Comparison of ENCODE assay signal across 1 cellular context in genomic region chr12:47775100-47775911, GRCh38.
TF ChIP-seq lines count a peak whose summit lies in the region.

No MANE protein-coding gene starts in this region.

TF ChIP-seq in K562, 482 proteins besides CTCF, POLR2A, EP300 and RAD21 (continued from another document and continues in another):
- TF ChIP-seq CTCFL (IDR thresholded peaks at IDR 0.05; ENCODE audit: borderline replicate concordance, insufficient read depth, low read depth, low read length, poor library complexity, severe bottlenecking) (no peak), LCOR (CRISPR knock-in tag; IDR thresholded peaks at IDR 0.05) (no peak), BDP1 (IDR thresholded peaks at IDR 0.05; ENCODE audit: insufficient read depth, insufficient read length) (no peak), YBX1 (IDR thresholded peaks at IDR 0.05) (no peak), TCF15 (CRISPR knock-in tag; IDR thresholded peaks at IDR 0.05) (no peak), POLR2H (tag; IDR thresholded peaks at IDR 0.05; ENCODE audit: low read depth) (no peak), RREB1 (CRISPR knock-in tag; IDR thresholded peaks at IDR 0.05) (no peak), NFIC (IDR thresholded peaks at IDR 0.05) (no peak), TAF9B (IDR thresholded peaks at IDR 0.05; ENCODE audit: partially characterized antibody) (no peak), ZNF77 (CRISPR knock-in tag; IDR thresholded peaks at IDR 0.05) (no peak), SNRNP70 (optimal IDR thresholded peaks at IDR 0.05; ENCODE audit: low read depth, low read length) (no peak), HLTF (IDR thresholded peaks at IDR 0.05) (no peak), SIX5 (IDR thresholded peaks at IDR 0.05; ENCODE audit: borderline replicate concordance in 1 of 2, insufficient read depth in 1 of 2, low read depth in 1 of 2, low read length in 2 of 2) (no peak), ZNF124 (CRISPR knock-in tag; IDR thresholded peaks at IDR 0.05) (no peak), ATF2 (CRISPR knock-in tag; IDR thresholded peaks at IDR 0.05) (no peak), ARID1B (IDR thresholded peaks at IDR 0.05) (peak; percentile 83), NFYB (IDR thresholded peaks at IDR 0.05; ENCODE audit: extremely low read depth, insufficient read length) (no peak), PHF8 (IDR thresholded peaks at IDR 0.05; ENCODE audit: borderline replicate concordance, low read length) (0 out of 2 replicates have a peak, but pooled peaks have one; percentile 23), ZFPM2 (CRISPR knock-in tag; IDR thresholded peaks at IDR 0.05) (no peak), ZNF140 (CRISPR knock-in tag; IDR thresholded peaks at IDR 0.05) (no peak), ZMIZ1 (IDR thresholded peaks at IDR 0.05; ENCODE audit: low read depth in 2 of 2, low read length in 2 of 2) (no peak), ZNF263 (CRISPR knock-in tag; IDR thresholded peaks at IDR 0.05; ENCODE audit: borderline replicate concordance) (peak; percentile 49; the same call in 1 of the 2 replicates), JUN (IDR thresholded peaks at IDR 0.05; ENCODE audit: borderline replicate concordance, low read depth, low read length) (peak; percentile 67; the same call in 1 of the 2 replicates), JUN (CRISPR knock-in tag; IDR thresholded peaks at IDR 0.05; ENCODE audit: borderline replicate concordance) (no peak), RNF2 (IDR thresholded peaks at IDR 0.05) (no peak), ZBTB1 (CRISPR knock-in tag; IDR thresholded peaks at IDR 0.05; ENCODE audit: borderline replicate concordance, low read depth) (no peak; the same call in 1 of the 2 replicates), AFF1 (IDR thresholded peaks at IDR 0.05; ENCODE audit: low read depth in 1 of 2, partially characterized antibody in 2 of 2) (no peak), ZNF280A (IDR thresholded peaks at IDR 0.05; ENCODE audit: low read depth, partially characterized antibody) (no peak), RBM22 (IDR thresholded peaks at IDR 0.05; ENCODE audit: low read depth, low read length, poor library complexity, severe bottlenecking) (no peak), DACH1 (IDR thresholded peaks at IDR 0.05; ENCODE audit: partially characterized antibody) (peak; percentile 14), FOXK2 (conservative IDR thresholded peaks at IDR 0.05 in 1 of 2, IDR thresholded peaks at IDR 0.05 in 1 of 2; ENCODE audit: low read depth in 2 of 2) (no peak), JUND (IDR thresholded peaks at IDR 0.05; ENCODE audit: borderline replicate concordance, low read depth, low read length) (peak; percentile 82), JUND (tag; IDR thresholded peaks at IDR 0.05; ENCODE audit: borderline replicate concordance, low read depth, low read length) (peak; percentile 83; the same call in 2 of the 3 replicates), SMARCA4 (IDR thresholded peaks at IDR 0.05) (peak; percentile 87), FUS (optimal IDR thresholded peaks at IDR 0.05; ENCODE audit: low read depth, low read length) (no peak), CBX8 (IDR thresholded peaks at IDR 0.05; ENCODE audit: borderline replicate concordance, extremely low read depth, low read depth, low read length, poor library complexity, severe bottlenecking) (no peak), USF1 (CRISPR knock-in tag; IDR thresholded peaks at IDR 0.05) (no peak), ZBTB26 (CRISPR knock-in tag; IDR thresholded peaks at IDR 0.05) (no peak), RBM34 (IDR thresholded peaks at IDR 0.05; ENCODE audit: borderline replicate concordance, insufficient read depth, low read length) (no peak), ZNF121 (CRISPR knock-in tag; conservative IDR thresholded peaks at IDR 0.05) (no peak)
